In genomic region chr7:106143711-106144347, GRCh38 we compare ENCODE assay signal across 23 cellular contexts. TPM values are rescaled to one million over a fixed set of nuclear protein-coding genes. Genes with fewer than 3 reads are reported as not detected.
DNase-seq lines count a peak whose midpoint lies in the region; ATAC-seq and TF ChIP-seq lines count a peak whose summit lies in the region.
"Had no signal": no experiment of that assay in that cellular context is flagged by ENCODE, and none has a peak within 500 bp of the region (broad histone marks: within the 10 kb centered on the region; RNA-seq: fewer than 3 reads in every experiment).

No MANE protein-coding gene starts in this region.

- no peaks in the 10 kb centered on the region for H3K79me2 ChIP-seq in PC-3 (ENCODE audit: low read length)

- no peaks in the 10 kb centered on the region for H3K9me2 ChIP-seq in PC-3 (replicated peaks; ENCODE audit: low read length)

- peaks cover 14% of the 10 kb centered on the region for H3K9me3 Mint-ChIP-seq in nephron progenitor cell
- H3K9me3 Mint-ChIP-seq: T-helper 2 cell treated with Interferon-gamma antibody and Interleukin-4, amounts not matched to agents 5 μg/mL and 100 μg/mL, for 36 hours had no signal

- H3K4me2 ChIP-seq in PC-3 (ENCODE audit: low read length): no peak overlapping the region
- H3K4me2 ChIP-seq: A549 had no signal

- H4K20me1 ChIP-seq in PC-3 (ENCODE audit: low read length): no peaks in the 10 kb centered on the region

- H3K4me1 ChIP-seq in PC-3 (ENCODE audit: insufficient read depth, low read length): peaks cover 6% of the 10 kb centered on the region
- H3K4me1 ChIP-seq: A549 had no signal

- CTCF ChIA-PET in PC-3 (lab: Charles Lee): no interaction called here

- H3K4me3 ChIP-seq in H7 (ENCODE audit: insufficient read depth, low read depth, low read length) (no peak overlapping the region), PC-3 (ENCODE audit: low read length) (no peak overlapping the region)
- H3K4me3 ChIP-seq: A549, cardiac muscle cell, gastroesophageal sphincter, transverse colon had no signal

- H3K4me1 Mint-ChIP-seq in nephron progenitor cell: peaks cover 26% of the 10 kb centered on the region

- H3F3A ChIP-seq in PC-3 (ENCODE audit: low read length, unreplicated experiment): no peaks in the 10 kb centered on the region

- no TSS peak for BruUV-seq in PC-3 (replicated peaks; lab: Mats Ljungman, UMichigan)

- POLR2A ChIA-PET in PC-3 (lab: Charles Lee; ENCODE audit: unreplicated experiment): interaction anchor here (0.6 kb wide), 1 partner anchor 241 kb away, joined by 23 read pairs; no protein-coding TSS in a partner anchor

- H3K27me3 ChIP-seq in H7 (ENCODE audit: control insufficient read depth, insufficient read depth, low read length): no peaks in the 10 kb centered on the region
- no peaks in the 10 kb centered on the region for H3K27me3 ChIP-seq in PC-3 (ENCODE audit: low read length)
- H3K27me3 ChIP-seq: cardiac muscle cell, gastroesophageal sphincter, transverse colon had no signal

- H3K27ac ChIP-seq in PC-3 (ENCODE audit: low read length): no peak overlapping the region
- H3K27ac ChIP-seq: A549, cardiac muscle cell, gastroesophageal sphincter, neutrophil, transverse colon had no signal

- H3K36me3 ChIP-seq in H7 (replicated peaks; ENCODE audit: control insufficient read depth, insufficient read depth, low read length) (no peaks in the 10 kb centered on the region), PC-3 (ENCODE audit: low read depth, low read length) (no peaks in the 10 kb centered on the region)
- H3K36me3 ChIP-seq: cardiac muscle cell, gastroesophageal sphincter, neutrophil, transverse colon had no signal

- no peak for TF ChIP-seq CTCF in PC-3 (conservative IDR thresholded peaks at IDR 0.05; ENCODE audit: low read depth, low read length)
- no peak for TF ChIP-seq CTCF in nephron progenitor cell (IDR thresholded peaks at IDR 0.05)

- H3K4me3 Mint-ChIP-seq in nephron progenitor cell: no peak overlapping the region
- H3K4me3 Mint-ChIP-seq: T-helper 2 cell treated with Interferon-gamma antibody and Interleukin-4, amounts not matched to agents 5 μg/mL and 100 μg/mL, for 36 hours had no signal

- H3K9ac ChIP-seq in PC-3 (ENCODE audit: low read length): no peak overlapping the region

- no peaks in the 10 kb centered on the region for H3K36me3 Mint-ChIP-seq in nephron progenitor cell (ENCODE audit: low read depth)

- no peaks in the 10 kb centered on the region for H3K27me3 Mint-ChIP-seq in nephron progenitor cell (ENCODE audit: low read depth, poor library complexity)

- no peaks in the 10 kb centered on the region for H3K9me3 ChIP-seq in PC-3 (ENCODE audit: low read length)
- H3K9me3 ChIP-seq: A549, gastroesophageal sphincter, neutrophil, transverse colon had no signal

- H2AFZ ChIP-seq in PC-3 (ENCODE audit: low read length): no peak overlapping the region

- ATAC-seq in PC-3 (peak; percentile 33; the same call in 1 of the 2 replicates), HG03025 (IDR thresholded peaks at IDR 0.05; ENCODE audit: low FRiP score, unreplicated experiment) (no peak), HG02885 (IDR thresholded peaks at IDR 0.05; ENCODE audit: poor library complexity, unreplicated experiment) (no peak)
- ATAC-seq: activated CD4-positive, CD25-positive, alpha-beta regulatory T cell treated with anti-CD3 and anti-CD28 coated beads, Interleukin-2, amount 50 U/mL, for 24 hours; gastroesophageal sphincter; left colon had no signal

- intact Hi-C loops in PC-3 (cut with micrococcal nuclease): no loop called here

- H3K27ac Mint-ChIP-seq in nephron progenitor cell: no peak overlapping the region
- H3K27ac Mint-ChIP-seq: T-helper 2 cell treated with Interferon-gamma antibody and Interleukin-4, amounts not matched to agents 5 μg/mL and 100 μg/mL, for 36 hours had no signal

- peak; percentile 57 to 81 for DNase-seq in NCI-H524 (lab: John Stamatoyannopoulos, UW)
- no peak for DNase-seq in NCI-H524 treated with DMSO at 0.1 percent for 48 hours (lab: John Stamatoyannopoulos, UW)
- peak; percentile 27 for DNase-seq in H7
- no peak for DNase-seq in PC-3
- DNase-seq in nephron progenitor cell: peak; percentile 18
- no peak for DNase-seq in NCI-H146 treated with DMSO at 0.1 percent for 48 hours (lab: John Stamatoyannopoulos, UW; ENCODE audit: unreplicated experiment)
- DNase-seq: amniotic stem cell; C1 segment of cervical spinal cord; DMS79 treated with DMSO at 0.1 percent for 48 hours; erythroblast; left colon; midbrain; NCI-H1436 treated with DMSO at 0.1 percent for 48 hours; stimulated activated naive CD4-positive, alpha-beta T cell treated with Interleukin-2 at 50 U/mL for 16 hours; transverse colon had no signal

RNA-seq across cellular contexts. Expression of gene SYPL1, which starts 31.7 kb away (rescaled TPM):
- total RNA-seq in H7 (2014; rRNA removed; shearing (Covaris generic)): 25.2 and 30.7 TPM in 2 replicates
- total RNA-seq in PC-3 (2014; rRNA removed): 45.9 and 57.9 TPM in 2 replicates

Comparison
In these comparisons a context has a peak if more than half of its experiments do, and no peak if none do; other contexts are left out.
1. DNase-seq: peak in NCI-H524 (2 of 2), H7 (single experiment) and nephron progenitor cell (single experiment); none in NCI-H524 treated with DMSO at 0.1 percent for 48 hours (single experiment), PC-3 (single experiment) and NCI-H146 treated with DMSO at 0.1 percent for 48 hours (single experiment).